1 cellular context compared by ENCODE assay signal in the genomic region with DNA sequence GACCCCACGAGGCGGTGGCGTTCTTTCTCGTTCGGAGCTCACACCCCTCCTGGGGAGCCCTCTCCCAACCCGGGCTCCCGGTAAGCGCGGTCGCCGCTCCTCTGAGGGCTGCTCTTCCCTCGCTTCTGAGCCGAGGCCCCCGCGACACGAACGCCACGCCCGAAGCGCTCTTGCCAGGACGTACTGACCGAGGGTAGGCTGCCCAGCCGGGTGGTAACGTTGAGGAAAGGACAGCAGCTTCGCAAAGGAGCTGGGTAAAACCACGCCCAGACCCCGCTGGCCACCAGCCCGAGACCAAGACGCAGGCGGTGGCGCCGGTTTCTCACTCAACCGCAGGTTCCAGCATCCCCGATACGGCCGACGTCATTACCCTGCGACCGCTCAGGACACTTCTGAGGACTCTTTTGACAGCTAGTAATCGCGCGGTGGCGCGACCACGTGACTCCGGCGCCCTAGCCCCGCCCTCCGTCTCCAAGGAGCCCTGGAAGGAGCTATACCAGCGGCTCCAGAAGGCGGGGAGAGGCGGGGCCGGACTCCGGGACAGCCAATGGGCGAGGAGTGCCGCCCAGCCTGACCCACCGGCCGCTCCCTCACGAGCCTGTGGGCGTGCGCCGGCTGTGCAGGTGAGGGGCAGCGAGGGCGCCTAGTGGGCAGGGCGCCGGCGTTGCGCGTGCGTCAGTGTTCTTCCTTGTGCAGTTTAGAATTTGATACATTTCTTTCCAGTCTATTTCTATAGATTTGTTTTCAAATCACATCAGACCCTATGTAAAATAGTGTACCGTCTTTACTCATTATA.
A peak's percentile ranks its signal among the peaks of the same experiment; 100 is the strongest.
TF ChIP-seq lines count a peak whose summit lies in the region.

No MANE protein-coding gene starts in this region.

TF ChIP-seq in HepG2, 621 proteins besides CTCF, POLR2A, EP300 and RAD21 (continued from another document and continues in another):
- TF ChIP-seq, protein P1, sequence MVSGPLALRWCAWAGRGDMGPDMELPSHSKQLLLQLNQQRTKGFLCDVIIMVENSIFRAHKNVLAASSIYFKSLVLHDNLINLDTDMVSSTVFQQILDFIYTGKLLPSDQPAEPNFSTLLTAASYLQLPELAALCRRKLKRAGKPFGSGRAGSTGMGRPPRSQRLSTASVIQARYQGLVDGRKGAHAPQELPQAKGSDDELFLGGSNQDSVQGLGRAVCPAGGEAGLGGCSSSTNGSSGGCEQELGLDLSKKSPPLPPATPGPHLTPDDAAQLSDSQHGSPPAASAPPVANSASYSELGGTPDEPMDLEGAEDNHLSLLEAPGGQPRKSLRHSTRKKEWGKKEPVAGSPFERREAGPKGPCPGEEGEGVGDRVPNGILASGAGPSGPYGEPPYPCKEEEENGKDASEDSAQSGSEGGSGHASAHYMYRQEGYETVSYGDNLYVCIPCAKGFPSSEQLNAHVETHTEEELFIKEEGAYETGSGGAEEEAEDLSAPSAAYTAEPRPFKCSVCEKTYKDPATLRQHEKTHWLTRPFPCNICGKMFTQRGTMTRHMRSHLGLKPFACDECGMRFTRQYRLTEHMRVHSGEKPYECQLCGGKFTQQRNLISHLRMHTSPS (CRISPR knock-in tag; IDR thresholded peaks at IDR 0.05; ENCODE audit: low read depth) = peak; percentile 49; the same call in 1 of the 2 replicates
- TF ChIP-seq, protein P2, sequence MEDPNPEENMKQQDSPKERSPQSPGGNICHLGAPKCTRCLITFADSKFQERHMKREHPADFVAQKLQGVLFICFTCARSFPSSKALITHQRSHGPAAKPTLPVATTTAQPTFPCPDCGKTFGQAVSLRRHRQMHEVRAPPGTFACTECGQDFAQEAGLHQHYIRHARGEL (CRISPR knock-in tag; IDR thresholded peaks at IDR 0.05) = 0 out of 2 replicates have a peak, but pooled peaks have one; percentile 22
- TF ChIP-seq, protein P3, sequence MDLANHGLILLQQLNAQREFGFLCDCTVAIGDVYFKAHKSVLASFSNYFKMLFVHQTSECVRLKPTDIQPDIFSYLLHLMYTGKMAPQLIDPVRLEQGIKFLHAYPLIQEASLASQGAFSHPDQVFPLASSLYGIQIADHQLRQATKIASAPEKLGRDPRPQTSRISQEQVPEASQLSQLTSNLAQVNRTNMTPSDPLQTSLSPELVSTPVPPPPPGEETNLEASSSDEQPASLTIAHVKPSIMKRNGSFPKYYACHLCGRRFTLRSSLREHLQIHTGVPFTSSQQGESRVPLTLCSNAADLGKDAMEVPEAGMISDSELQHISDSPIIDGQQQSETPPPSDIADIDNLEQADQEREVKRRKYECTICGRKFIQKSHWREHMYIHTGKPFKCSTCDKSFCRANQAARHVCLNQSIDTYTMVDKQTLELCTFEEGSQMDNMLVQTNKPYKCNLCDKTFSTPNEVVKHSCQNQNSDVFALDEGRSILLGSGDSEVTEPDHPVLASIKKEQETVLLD (CRISPR knock-in tag; IDR thresholded peaks at IDR 0.05; ENCODE audit: low read depth) = peak; percentile 86
- TF ChIP-seq, protein P4, sequence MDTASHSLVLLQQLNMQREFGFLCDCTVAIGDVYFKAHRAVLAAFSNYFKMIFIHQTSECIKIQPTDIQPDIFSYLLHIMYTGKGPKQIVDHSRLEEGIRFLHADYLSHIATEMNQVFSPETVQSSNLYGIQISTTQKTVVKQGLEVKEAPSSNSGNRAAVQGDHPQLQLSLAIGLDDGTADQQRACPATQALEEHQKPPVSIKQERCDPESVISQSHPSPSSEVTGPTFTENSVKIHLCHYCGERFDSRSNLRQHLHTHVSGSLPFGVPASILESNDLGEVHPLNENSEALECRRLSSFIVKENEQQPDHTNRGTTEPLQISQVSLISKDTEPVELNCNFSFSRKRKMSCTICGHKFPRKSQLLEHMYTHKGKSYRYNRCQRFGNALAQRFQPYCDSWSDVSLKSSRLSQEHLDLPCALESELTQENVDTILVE (CRISPR knock-in tag; IDR thresholded peaks at IDR 0.05) = peak; percentile 94
- TF ChIP-seq, protein P5, sequence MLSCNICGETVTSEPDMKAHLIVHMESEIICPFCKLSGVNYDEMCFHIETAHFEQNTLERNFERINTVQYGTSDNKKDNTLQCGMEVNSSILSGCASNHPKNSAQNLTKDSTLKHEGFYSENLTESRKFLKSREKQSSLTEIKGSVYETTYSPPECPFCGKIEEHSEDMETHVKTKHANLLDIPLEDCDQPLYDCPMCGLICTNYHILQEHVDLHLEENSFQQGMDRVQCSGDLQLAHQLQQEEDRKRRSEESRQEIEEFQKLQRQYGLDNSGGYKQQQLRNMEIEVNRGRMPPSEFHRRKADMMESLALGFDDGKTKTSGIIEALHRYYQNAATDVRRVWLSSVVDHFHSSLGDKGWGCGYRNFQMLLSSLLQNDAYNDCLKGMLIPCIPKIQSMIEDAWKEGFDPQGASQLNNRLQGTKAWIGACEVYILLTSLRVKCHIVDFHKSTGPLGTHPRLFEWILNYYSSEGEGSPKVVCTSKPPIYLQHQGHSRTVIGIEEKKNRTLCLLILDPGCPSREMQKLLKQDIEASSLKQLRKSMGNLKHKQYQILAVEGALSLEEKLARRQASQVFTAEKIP (CRISPR knock-in tag; IDR thresholded peaks at IDR 0.05; ENCODE audit: borderline replicate concordance) = no peak
- TF ChIP-seq, protein P6, sequence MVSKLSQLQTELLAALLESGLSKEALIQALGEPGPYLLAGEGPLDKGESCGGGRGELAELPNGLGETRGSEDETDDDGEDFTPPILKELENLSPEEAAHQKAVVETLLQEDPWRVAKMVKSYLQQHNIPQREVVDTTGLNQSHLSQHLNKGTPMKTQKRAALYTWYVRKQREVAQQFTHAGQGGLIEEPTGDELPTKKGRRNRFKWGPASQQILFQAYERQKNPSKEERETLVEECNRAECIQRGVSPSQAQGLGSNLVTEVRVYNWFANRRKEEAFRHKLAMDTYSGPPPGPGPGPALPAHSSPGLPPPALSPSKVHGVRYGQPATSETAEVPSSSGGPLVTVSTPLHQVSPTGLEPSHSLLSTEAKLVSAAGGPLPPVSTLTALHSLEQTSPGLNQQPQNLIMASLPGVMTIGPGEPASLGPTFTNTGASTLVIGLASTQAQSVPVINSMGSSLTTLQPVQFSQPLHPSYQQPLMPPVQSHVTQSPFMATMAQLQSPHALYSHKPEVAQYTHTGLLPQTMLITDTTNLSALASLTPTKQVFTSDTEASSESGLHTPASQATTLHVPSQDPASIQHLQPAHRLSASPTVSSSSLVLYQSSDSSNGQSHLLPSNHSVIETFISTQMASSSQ (IDR thresholded peaks at IDR 0.05; ENCODE audit: low read depth) = no peak
- TF ChIP-seq, protein P6 (CRISPR knock-in tag; IDR thresholded peaks at IDR 0.05; ENCODE audit: borderline replicate concordance) = 0 out of 2 replicates have a peak, but pooled peaks have one; percentile 51
- TF ChIP-seq JUN (CRISPR knock-in tag; IDR thresholded peaks at IDR 0.05) (peak; percentile 53; the same call in 1 of the 2 replicates), ZSCAN9 (CRISPR knock-in tag; IDR thresholded peaks at IDR 0.05; ENCODE audit: borderline replicate concordance) (peak; percentile 64; the same call in 1 of the 2 replicates), JARID2 (CRISPR knock-in tag; IDR thresholded peaks at IDR 0.05; ENCODE audit: insufficient replicate concordance) (no peak), MZF1 (CRISPR knock-in tag; IDR thresholded peaks at IDR 0.05; ENCODE audit: borderline replicate concordance) (no peak), NCOA1 (CRISPR knock-in tag; IDR thresholded peaks at IDR 0.05) (no peak), ZNF234 (CRISPR knock-in tag; conservative IDR thresholded peaks at IDR 0.05) (no peak), PHB2 (IDR thresholded peaks at IDR 0.05; ENCODE audit: partially characterized antibody) (no peak), HIVEP1 (CRISPR knock-in tag; IDR thresholded peaks at IDR 0.05) (peak; percentile 95), PPARG (CRISPR knock-in tag; conservative IDR thresholded peaks at IDR 0.05) (peak; percentile 42; the same call in 1 of the 2 replicates), ZNF550 (CRISPR knock-in tag; IDR thresholded peaks at IDR 0.05; ENCODE audit: borderline replicate concordance) (no peak), HOXA3 (CRISPR knock-in tag; IDR thresholded peaks at IDR 0.05) (peak; percentile 99), KLF12 (CRISPR knock-in tag; IDR thresholded peaks at IDR 0.05; ENCODE audit: borderline replicate concordance) (peak; percentile 97), ZNF816 (CRISPR knock-in tag; IDR thresholded peaks at IDR 0.05; ENCODE audit: borderline replicate concordance) (peak; percentile 62; the same call in 1 of the 2 replicates), ZNF788 (CRISPR knock-in tag; IDR thresholded peaks at IDR 0.05; ENCODE audit: borderline replicate concordance) (peak; percentile 74; the same call in 1 of the 2 replicates), TMF1 (CRISPR knock-in tag; IDR thresholded peaks at IDR 0.05; ENCODE audit: low read depth) (peak; percentile 29; the same call in 1 of the 2 replicates), ZNF496 (CRISPR knock-in tag; IDR thresholded peaks at IDR 0.05; ENCODE audit: insufficient replicate concordance) (no peak), SOX5 (CRISPR knock-in tag; IDR thresholded peaks at IDR 0.05; ENCODE audit: borderline replicate concordance) (peak; percentile 49; the same call in 1 of the 2 replicates), ZFAT (CRISPR knock-in tag; conservative IDR thresholded peaks at IDR 0.05) (0 out of 2 replicates have a peak, but pooled peaks have one; percentile 71), ZNF33B (CRISPR knock-in tag; IDR thresholded peaks at IDR 0.05) (peak; percentile 69)
- TF ChIP-seq, protein P7, sequence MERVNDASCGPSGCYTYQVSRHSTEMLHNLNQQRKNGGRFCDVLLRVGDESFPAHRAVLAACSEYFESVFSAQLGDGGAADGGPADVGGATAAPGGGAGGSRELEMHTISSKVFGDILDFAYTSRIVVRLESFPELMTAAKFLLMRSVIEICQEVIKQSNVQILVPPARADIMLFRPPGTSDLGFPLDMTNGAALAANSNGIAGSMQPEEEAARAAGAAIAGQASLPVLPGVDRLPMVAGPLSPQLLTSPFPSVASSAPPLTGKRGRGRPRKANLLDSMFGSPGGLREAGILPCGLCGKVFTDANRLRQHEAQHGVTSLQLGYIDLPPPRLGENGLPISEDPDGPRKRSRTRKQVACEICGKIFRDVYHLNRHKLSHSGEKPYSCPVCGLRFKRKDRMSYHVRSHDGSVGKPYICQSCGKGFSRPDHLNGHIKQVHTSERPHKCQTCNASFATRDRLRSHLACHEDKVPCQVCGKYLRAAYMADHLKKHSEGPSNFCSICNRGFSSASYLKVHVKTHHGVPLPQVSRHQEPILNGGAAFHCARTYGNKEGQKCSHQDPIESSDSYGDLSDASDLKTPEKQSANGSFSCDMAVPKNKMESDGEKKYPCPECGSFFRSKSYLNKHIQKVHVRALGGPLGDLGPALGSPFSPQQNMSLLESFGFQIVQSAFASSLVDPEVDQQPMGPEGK (CRISPR knock-in tag; IDR thresholded peaks at IDR 0.05) = peak; percentile 50
- TF ChIP-seq, protein P8, sequence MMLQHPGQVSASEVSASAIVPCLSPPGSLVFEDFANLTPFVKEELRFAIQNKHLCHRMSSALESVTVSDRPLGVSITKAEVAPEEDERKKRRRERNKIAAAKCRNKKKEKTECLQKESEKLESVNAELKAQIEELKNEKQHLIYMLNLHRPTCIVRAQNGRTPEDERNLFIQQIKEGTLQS (CRISPR knock-in tag; IDR thresholded peaks at IDR 0.05) = 0 out of 2 replicates have a peak, but pooled peaks have one; percentile 32
- TF ChIP-seq, protein P9, sequence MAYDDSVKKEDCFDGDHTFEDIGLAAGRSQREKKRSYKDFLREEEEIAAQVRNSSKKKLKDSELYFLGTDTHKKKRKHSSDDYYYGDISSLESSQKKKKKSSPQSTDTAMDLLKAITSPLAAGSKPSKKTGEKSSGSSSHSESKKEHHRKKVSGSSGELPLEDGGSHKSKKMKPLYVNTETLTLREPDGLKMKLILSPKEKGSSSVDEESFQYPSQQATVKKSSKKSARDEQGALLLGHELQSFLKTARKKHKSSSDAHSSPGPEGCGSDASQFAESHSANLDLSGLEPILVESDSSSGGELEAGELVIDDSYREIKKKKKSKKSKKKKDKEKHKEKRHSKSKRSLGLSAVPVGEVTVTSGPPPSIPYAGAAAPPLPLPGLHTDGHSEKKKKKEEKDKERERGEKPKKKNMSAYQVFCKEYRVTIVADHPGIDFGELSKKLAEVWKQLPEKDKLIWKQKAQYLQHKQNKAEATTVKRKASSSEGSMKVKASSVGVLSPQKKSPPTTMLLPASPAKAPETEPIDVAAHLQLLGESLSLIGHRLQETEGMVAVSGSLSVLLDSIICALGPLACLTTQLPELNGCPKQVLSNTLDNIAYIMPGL (CRISPR knock-in tag; IDR thresholded peaks at IDR 0.05; ENCODE audit: borderline replicate concordance in 1 of 2, low read depth in 1 of 2) = peak; percentile 68 to 77; a peak in 3 of 4 replicates
- TF ChIP-seq, protein P10, sequence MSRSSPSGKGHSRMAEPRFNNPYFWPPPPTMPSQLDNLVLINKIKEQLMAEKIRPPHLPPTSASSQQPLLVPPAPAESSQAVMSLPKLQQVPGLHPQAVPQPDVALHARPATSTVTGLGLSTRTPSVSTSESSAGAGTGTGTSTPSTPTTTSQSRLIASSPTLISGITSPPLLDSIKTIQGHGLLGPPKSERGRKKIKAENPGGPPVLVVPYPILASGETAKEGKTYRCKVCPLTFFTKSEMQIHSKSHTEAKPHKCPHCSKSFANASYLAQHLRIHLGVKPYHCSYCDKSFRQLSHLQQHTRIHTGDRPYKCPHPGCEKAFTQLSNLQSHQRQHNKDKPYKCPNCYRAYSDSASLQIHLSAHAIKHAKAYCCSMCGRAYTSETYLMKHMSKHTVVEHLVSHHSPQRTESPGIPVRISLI (CRISPR knock-in tag; IDR thresholded peaks at IDR 0.05; ENCODE audit: borderline replicate concordance) = peak; percentile 43; the same call in 1 of the 2 replicates
